Comparison of ENCODE assay signal across 27 cellular contexts in the genomic region with DNA sequence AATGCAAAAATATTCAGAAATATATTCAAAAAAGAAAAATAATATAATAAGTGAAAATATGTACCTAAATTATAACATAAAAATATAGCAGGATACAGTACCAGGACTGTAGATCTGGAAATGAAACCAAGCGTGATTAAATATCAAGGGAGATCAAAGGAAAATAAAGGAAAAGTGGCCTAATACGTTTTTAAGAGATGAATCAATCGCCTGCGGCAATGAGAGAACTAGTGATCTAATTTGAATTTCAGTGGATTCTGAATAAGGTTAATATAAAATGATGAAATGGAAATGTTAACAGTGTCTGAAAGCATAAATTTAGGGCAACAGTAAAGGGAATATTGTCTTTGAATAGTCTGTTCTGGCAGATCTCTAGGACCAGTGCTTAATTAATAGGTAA.
"Had no signal": no experiment of that assay in that cellular context is flagged by ENCODE, and none has a peak within 500 bp of the region (broad histone marks: within the 10 kb centered on the region; RNA-seq: fewer than 3 reads in every experiment).

No MANE protein-coding gene starts in this region.

- H2AFZ ChIP-seq: neural progenitor cell, parathyroid adenoma had no signal

- H3K36me3 ChIP-seq: neural progenitor cell, ovary, right lobe of liver, sigmoid colon, stomach, thoracic aorta, thyroid gland, tibial nerve, upper lobe of left lung, vagina had no signal

- H3K27ac ChIP-seq: neural progenitor cell, ovary, parathyroid adenoma, psoas muscle, right lobe of liver, sigmoid colon, stomach, thoracic aorta, thyroid gland, tibial nerve, upper lobe of left lung, vagina had no signal

- DNase-seq: occipital lobe; ovary; posterior cingulate gyrus; psoas muscle; right cardiac atrium; right lobe of liver; sigmoid colon; small intestine; stimulated activated CD4-positive, alpha-beta T cell treated with anti-CD3 and anti-CD28 coated beads, Interleukin-15, amount 100 ng/mL, for 24 hours; stimulated activated CD4-positive, alpha-beta T cell treated with anti-CD3 and anti-CD28 coated beads, Interleukin-2, amount 100 ng/mL, for 24 hours; stimulated activated CD4-positive, alpha-beta T cell treated with anti-CD3 and anti-CD28 coated beads, Interleukin-2, amount 100 ng/mL, for 48 hours; stimulated activated CD4-positive, alpha-beta T cell treated with anti-CD3 and anti-CD28 coated beads, Interleukin-4, amount 100 ng/mL, for 24 hours; stimulated activated naive B cell treated with anti-CD40 and anti-IgM and Interleukin-4, amounts not matched to agents 10 μg/mL and 1 μg/mL and 100 μg/mL, for 72 hours; stimulated activated naive CD4-positive, alpha-beta T cell treated with Interleukin-2 at 50 U/mL for 16 hours; stomach; thyroid gland; trophoblast cell; upper lobe of left lung had no signal

- H3K27ac Mint-ChIP-seq: nephron; neural progenitor cell; progenitor cell of endocrine pancreas; stimulated activated effector memory CD8-positive, alpha-beta T cell treated with anti-CD3 and anti-CD28 coated beads, Interleukin-12 subunit alpha, Interleukin-12 subunit beta, amount 100 ng/mL, for 72 hours; stimulated activated naive B cell treated with anti-CD40 and anti-IgM and Interleukin-4, amounts not matched to agents 10 μg/mL and 1 μg/mL and 100 μg/mL, for 72 hours; stimulated activated naive CD8-positive, alpha-beta T cell treated with anti-CD3 and anti-CD28 coated beads, Interleukin-15, Interleukin-2, amounts not matched to agents 100 ng/mL and 50 ng/mL, for 24 hours had no signal

- H3K4me3 ChIP-seq: neural progenitor cell, ovary, psoas muscle, right lobe of liver, sigmoid colon, stomach, thoracic aorta, thyroid gland, tibial nerve, upper lobe of left lung, vagina had no signal

- H3K27me3 ChIP-seq: neural progenitor cell, ovary, right lobe of liver, sigmoid colon, stomach, thyroid gland, tibial nerve, upper lobe of left lung, vagina had no signal

- H3K9me3 Mint-ChIP-seq: neural progenitor cell; stimulated activated naive B cell treated with anti-CD40 and anti-IgM and Interleukin-4, amounts not matched to agents 10 μg/mL and 1 μg/mL and 100 μg/mL, for 72 hours had no signal

- H3K9ac ChIP-seq: neural progenitor cell, parathyroid adenoma had no signal

- H3K36me3 Mint-ChIP-seq: neural progenitor cell; stimulated activated effector memory CD8-positive, alpha-beta T cell treated with anti-CD3 and anti-CD28 coated beads, Interleukin-12 subunit alpha, Interleukin-12 subunit beta, amount 100 ng/mL, for 72 hours; stimulated activated naive B cell treated with anti-CD40 and anti-IgM and Interleukin-4, amounts not matched to agents 10 μg/mL and 1 μg/mL and 100 μg/mL, for 72 hours had no signal

- H3K27me3 Mint-ChIP-seq: progenitor cell of endocrine pancreas; stimulated activated naive B cell treated with anti-CD40 and anti-IgM and Interleukin-4, amounts not matched to agents 10 μg/mL and 1 μg/mL and 100 μg/mL, for 72 hours; stimulated activated naive CD8-positive, alpha-beta T cell treated with anti-CD3 and anti-CD28 coated beads, Interleukin-15, Interleukin-2, amounts not matched to agents 100 ng/mL and 50 ng/mL, for 24 hours had no signal

- H3K4me1 ChIP-seq: neural progenitor cell, parathyroid adenoma, psoas muscle, right lobe of liver, sigmoid colon, stomach, thyroid gland, tibial nerve, upper lobe of left lung, vagina had no signal

- H3K4me3 Mint-ChIP-seq: nephron; neural progenitor cell; stimulated activated effector memory CD8-positive, alpha-beta T cell treated with anti-CD3 and anti-CD28 coated beads, Interleukin-12 subunit alpha, Interleukin-12 subunit beta, amount 100 ng/mL, for 72 hours; stimulated activated naive B cell treated with anti-CD40 and anti-IgM and Interleukin-4, amounts not matched to agents 10 μg/mL and 1 μg/mL and 100 μg/mL, for 72 hours; stimulated activated naive CD8-positive, alpha-beta T cell treated with anti-CD3 and anti-CD28 coated beads, Interleukin-15, Interleukin-2, amounts not matched to agents 100 ng/mL and 50 ng/mL, for 24 hours had no signal

- H3K79me2 ChIP-seq: parathyroid adenoma had no signal

- H3K4me2 ChIP-seq: neural progenitor cell had no signal

- H3K4me1 Mint-ChIP-seq: nephron; neural progenitor cell; stimulated activated effector memory CD8-positive, alpha-beta T cell treated with anti-CD3 and anti-CD28 coated beads, Interleukin-12 subunit alpha, Interleukin-12 subunit beta, amount 100 ng/mL, for 72 hours; stimulated activated naive B cell treated with anti-CD40 and anti-IgM and Interleukin-4, amounts not matched to agents 10 μg/mL and 1 μg/mL and 100 μg/mL, for 72 hours had no signal

- ATAC-seq: psoas muscle; right cardiac atrium; right lobe of liver; stimulated activated effector memory CD8-positive, alpha-beta T cell treated with anti-CD3 and anti-CD28 coated beads, Interleukin-12 subunit alpha, Interleukin-12 subunit beta, amount 100 ng/mL, for 72 hours; stimulated activated naive B cell treated with anti-CD40 and anti-IgM and Interleukin-4, amounts not matched to agents 10 μg/mL and 1 μg/mL and 100 μg/mL, for 72 hours had no signal

- H3K9me3 ChIP-seq: ovary, psoas muscle, right lobe of liver, sigmoid colon, stomach, thoracic aorta, thyroid gland, tibial nerve, upper lobe of left lung, vagina had no signal
